In the genomic region with DNA sequence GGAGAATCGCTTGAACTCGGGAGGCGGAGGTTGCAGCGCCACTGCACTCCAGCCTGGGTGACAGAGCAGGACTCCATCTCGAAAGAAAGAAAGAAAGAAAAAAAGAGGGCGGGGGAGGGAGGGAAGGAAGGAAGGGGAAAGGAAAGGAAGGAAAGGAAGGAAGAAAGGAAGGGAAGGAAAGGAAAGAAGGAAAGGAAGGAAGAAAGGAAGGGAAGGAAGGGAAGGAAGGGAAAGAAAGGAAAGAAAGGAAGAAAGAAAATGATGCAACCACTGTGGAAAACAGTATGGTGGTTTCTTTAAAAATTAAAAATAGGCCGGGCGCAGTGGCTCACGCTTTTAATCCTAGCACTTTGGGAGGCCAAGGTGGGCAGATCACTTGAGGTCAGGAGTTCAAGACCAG, we compare ENCODE assay signal across 19 cellular contexts. TPM values are rescaled to one million over a fixed set of nuclear protein-coding genes. Genes with fewer than 3 reads are reported as not detected.
A peak's percentile ranks its signal among the peaks of the same experiment; 100 is the strongest.
DNase-seq lines count a peak whose midpoint lies in the region; ATAC-seq and TF ChIP-seq lines count a peak whose summit lies in the region.
"Had no signal": no experiment of that assay in that cellular context is flagged by ENCODE, and none has a peak within 500 bp of the region (broad histone marks: within the 10 kb centered on the region; RNA-seq: fewer than 3 reads in every experiment).

No MANE protein-coding gene starts in this region.

- DNase-seq in activated CD4-positive, alpha-beta T cell treated with anti-CD3 and anti-CD28 coated beads, Interleukin-2, amount 10 ng/mL, durations not matched to agents 24 days and 14 days = no peak
- no peak for DNase-seq in activated CD4-positive, alpha-beta T cell treated with anti-CD3 and anti-CD28 coated beads for 48 hours
- no peak for DNase-seq in T-helper 17 cell
- no peak for DNase-seq in activated naive CD8-positive, alpha-beta T cell treated with anti-CD3 and anti-CD28 coated beads, Interleukin-2, amount 50 U/mL, for 24 hours
- DNase-seq: foreskin melanocyte, heart right ventricle, midbrain, NCI-H1092 treated with DMSO at 0.1 percent for 48 hours, NCI-H1930, NCI-H526 treated with DMSO at 0.1 percent for 48 hours, stomach had no signal

- no peaks in the 10 kb centered on the region for H3K27me3 Mint-ChIP-seq in activated CD4-positive, alpha-beta T cell treated with anti-CD3 and anti-CD28 coated beads, Interleukin-2, amount 10 ng/mL, durations not matched to agents 24 days and 14 days
- no peaks in the 10 kb centered on the region for H3K27me3 Mint-ChIP-seq in T-helper 17 cell
- H3K27me3 Mint-ChIP-seq in activated naive CD8-positive, alpha-beta T cell treated with anti-CD3 and anti-CD28 coated beads, Interleukin-2, amount 50 U/mL, for 24 hours = no peaks in the 10 kb centered on the region

- peaks cover 8 to 34% (median 26%) of the 10 kb centered on the region in 10 experiments for H3K4me1 ChIP-seq in BLaER1 treated with 17β-estradiol and CSF1 and Interleukin-3, amounts not matched to agents 10 nM and 100 nM
- H3K4me1 ChIP-seq: esophagus muscularis mucosa, stomach, tibial nerve had no signal

- peaks cover 14 to 28% (median 20%) of the 10 kb centered on the region in 11 experiments for H3K9me3 ChIP-seq in BLaER1 treated with 17β-estradiol and CSF1 and Interleukin-3, amounts not matched to agents 10 nM and 100 nM (replicated peaks in 1 of 11)
- H3K9me3 ChIP-seq in T-helper 17 cell (ENCODE audit: control insufficient read depth, low read length, poor library complexity, severe bottlenecking) = no peaks in the 10 kb centered on the region
- H3K9me3 ChIP-seq: esophagus muscularis mucosa had no signal

- no peak overlapping the region for H3K9ac ChIP-seq in BLaER1 treated with 17β-estradiol and CSF1 and Interleukin-3, amounts not matched to agents 10 nM and 100 nM

- H4K20me1 ChIP-seq in BLaER1 treated with 17β-estradiol and CSF1 and Interleukin-3, amounts not matched to agents 10 nM and 100 nM = no peaks in the 10 kb centered on the region

- no peak for ATAC-seq in T-helper 17 cell
- no peak for ATAC-seq in activated naive CD8-positive, alpha-beta T cell treated with anti-CD3 and anti-CD28 coated beads, Interleukin-2, amount 50 U/mL, for 24 hours
- no peak for ATAC-seq in HG03045 (IDR thresholded peaks at IDR 0.05; ENCODE audit: unreplicated experiment)
- ATAC-seq in SK-N-SH treated with all-trans-retinoic acid at 6 μM for 48 hours = no peak
- ATAC-seq in HG03442 (IDR thresholded peaks at IDR 0.05; ENCODE audit: unreplicated experiment) = no peak
- ATAC-seq: heart right ventricle; natural killer cell treated with Interleukin-12 subunit alpha and Interleukin-12 subunit beta and Interleukin-15 and Interleukin-18, amount 100 ng/mL, for 72 hours had no signal

- no peaks in the 10 kb centered on the region for H3K27me3 ChIP-seq in BLaER1 treated with 17β-estradiol and CSF1 and Interleukin-3, amounts not matched to agents 10 nM and 100 nM
- H3K27me3 ChIP-seq: tibial nerve had no signal

- H3K4me3 Mint-ChIP-seq in activated CD4-positive, alpha-beta T cell treated with anti-CD3 and anti-CD28 coated beads, Interleukin-2, amount 10 ng/mL, durations not matched to agents 24 days and 14 days = peak overlapping the region; percentile 63
- no peak overlapping the region for H3K4me3 Mint-ChIP-seq in T-helper 17 cell
- peak overlapping the region; percentile 72 for H3K4me3 Mint-ChIP-seq in activated naive CD8-positive, alpha-beta T cell treated with anti-CD3 and anti-CD28 coated beads, Interleukin-2, amount 50 U/mL, for 24 hours
- H3K4me3 Mint-ChIP-seq: IgD-negative memory B cell; natural killer cell treated with Interleukin-12 subunit alpha and Interleukin-12 subunit beta and Interleukin-15 and Interleukin-18, amount 100 ng/mL, for 72 hours had no signal

- peaks cover 51% of the 10 kb centered on the region for H3K4me1 Mint-ChIP-seq in activated CD4-positive, alpha-beta T cell treated with anti-CD3 and anti-CD28 coated beads, Interleukin-2, amount 10 ng/mL, durations not matched to agents 24 days and 14 days
- peaks cover 42% of the 10 kb centered on the region for H3K4me1 Mint-ChIP-seq in T-helper 17 cell
- H3K4me1 Mint-ChIP-seq in activated naive CD8-positive, alpha-beta T cell treated with anti-CD3 and anti-CD28 coated beads, Interleukin-2, amount 50 U/mL, for 24 hours = peaks cover 72% of the 10 kb centered on the region

- H3K36me3 Mint-ChIP-seq in activated CD4-positive, alpha-beta T cell treated with anti-CD3 and anti-CD28 coated beads, Interleukin-2, amount 10 ng/mL, durations not matched to agents 24 days and 14 days (ENCODE audit: low read depth) = peaks cover 12% of the 10 kb centered on the region
- peaks cover 3% of the 10 kb centered on the region for H3K36me3 Mint-ChIP-seq in T-helper 17 cell (ENCODE audit: low read depth)
- peaks cover 4% of the 10 kb centered on the region for H3K36me3 Mint-ChIP-seq in activated naive CD8-positive, alpha-beta T cell treated with anti-CD3 and anti-CD28 coated beads, Interleukin-2, amount 50 U/mL, for 24 hours (ENCODE audit: low read depth)

- H3K4me2 ChIP-seq in BLaER1 treated with 17β-estradiol and CSF1 and Interleukin-3, amounts not matched to agents 10 nM and 100 nM = peak overlapping the region in 8 of 11 experiments; percentile 29 to 74 (median 52); a peak in 8 of 22 replicates

- peaks cover 13% of the 10 kb centered on the region for H3K9me3 Mint-ChIP-seq in activated CD4-positive, alpha-beta T cell treated with anti-CD3 and anti-CD28 coated beads, Interleukin-2, amount 10 ng/mL, durations not matched to agents 24 days and 14 days
- H3K9me3 Mint-ChIP-seq in activated naive CD8-positive, alpha-beta T cell treated with anti-CD3 and anti-CD28 coated beads, Interleukin-2, amount 50 U/mL, for 24 hours = peaks cover 4% of the 10 kb centered on the region
- H3K9me3 Mint-ChIP-seq: natural killer cell treated with Interleukin-12 subunit alpha and Interleukin-12 subunit beta and Interleukin-15 and Interleukin-18, amount 100 ng/mL, for 72 hours had no signal

- intact Hi-C loops in activated CD4-positive, alpha-beta T cell treated with anti-CD3 and anti-CD28 coated beads, Interleukin-2, amount 10 ng/mL, durations not matched to agents 24 days and 14 days (cut with micrococcal nuclease) = loop anchor here (10.0 kb wide), 1 partner anchor 533 kb away; a partner anchor contains a TSS

- H3K4me3 ChIP-seq in BLaER1 treated with 17β-estradiol and CSF1 and Interleukin-3, amounts not matched to agents 10 nM and 100 nM = no peak overlapping the region
- H3K4me3 ChIP-seq: esophagus muscularis mucosa, heart right ventricle, stomach, tibial nerve had no signal

- peak overlapping the region; percentile 92 for H3K27ac Mint-ChIP-seq in activated CD4-positive, alpha-beta T cell treated with anti-CD3 and anti-CD28 coated beads, Interleukin-2, amount 10 ng/mL, durations not matched to agents 24 days and 14 days
- peak overlapping the region; percentile 96 for H3K27ac Mint-ChIP-seq in T-helper 17 cell
- H3K27ac Mint-ChIP-seq in activated naive CD8-positive, alpha-beta T cell treated with anti-CD3 and anti-CD28 coated beads, Interleukin-2, amount 50 U/mL, for 24 hours = peak overlapping the region; percentile 86

- no peaks in the 10 kb centered on the region for H3K36me3 ChIP-seq in BLaER1 treated with 17β-estradiol and CSF1 and Interleukin-3, amounts not matched to agents 10 nM and 100 nM
- H3K36me3 ChIP-seq: esophagus muscularis mucosa, heart right ventricle, stomach, tibial nerve had no signal

- no peak overlapping the region for H3K27ac ChIP-seq in BLaER1 treated with 17β-estradiol and CSF1 and Interleukin-3, amounts not matched to agents 10 nM and 100 nM
- H3K27ac ChIP-seq: esophagus muscularis mucosa, stomach, tibial nerve had no signal

TF ChIP-seq in SK-N-SH treated with all-trans-retinoic acid at 6 μM for 48 hours, 23 proteins besides CTCF, POLR2A, EP300 and RAD21 (continues in another document):
- TF ChIP-seq, protein P1, sequence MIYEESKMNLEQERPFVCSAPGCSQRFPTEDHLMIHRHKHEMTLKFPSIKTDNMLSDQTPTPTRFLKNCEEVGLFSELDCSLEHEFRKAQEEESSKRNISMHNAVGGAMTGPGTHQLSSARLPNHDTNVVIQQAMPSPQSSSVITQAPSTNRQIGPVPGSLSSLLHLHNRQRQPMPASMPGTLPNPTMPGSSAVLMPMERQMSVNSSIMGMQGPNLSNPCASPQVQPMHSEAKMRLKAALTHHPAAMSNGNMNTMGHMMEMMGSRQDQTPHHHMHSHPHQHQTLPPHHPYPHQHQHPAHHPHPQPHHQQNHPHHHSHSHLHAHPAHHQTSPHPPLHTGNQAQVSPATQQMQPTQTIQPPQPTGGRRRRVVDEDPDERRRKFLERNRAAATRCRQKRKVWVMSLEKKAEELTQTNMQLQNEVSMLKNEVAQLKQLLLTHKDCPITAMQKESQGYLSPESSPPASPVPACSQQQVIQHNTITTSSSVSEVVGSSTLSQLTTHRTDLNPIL (CRISPR knock-in tag; IDR thresholded peaks at IDR 0.05; ENCODE audit: low read depth) = no peak
- TF ChIP-seq ARNTL (CRISPR knock-in tag; IDR thresholded peaks at IDR 0.05; ENCODE audit: borderline replicate concordance, low read depth) = no peak
- no peak for TF ChIP-seq RARB (CRISPR knock-in tag; IDR thresholded peaks at IDR 0.05)
- TF ChIP-seq, protein P2, sequence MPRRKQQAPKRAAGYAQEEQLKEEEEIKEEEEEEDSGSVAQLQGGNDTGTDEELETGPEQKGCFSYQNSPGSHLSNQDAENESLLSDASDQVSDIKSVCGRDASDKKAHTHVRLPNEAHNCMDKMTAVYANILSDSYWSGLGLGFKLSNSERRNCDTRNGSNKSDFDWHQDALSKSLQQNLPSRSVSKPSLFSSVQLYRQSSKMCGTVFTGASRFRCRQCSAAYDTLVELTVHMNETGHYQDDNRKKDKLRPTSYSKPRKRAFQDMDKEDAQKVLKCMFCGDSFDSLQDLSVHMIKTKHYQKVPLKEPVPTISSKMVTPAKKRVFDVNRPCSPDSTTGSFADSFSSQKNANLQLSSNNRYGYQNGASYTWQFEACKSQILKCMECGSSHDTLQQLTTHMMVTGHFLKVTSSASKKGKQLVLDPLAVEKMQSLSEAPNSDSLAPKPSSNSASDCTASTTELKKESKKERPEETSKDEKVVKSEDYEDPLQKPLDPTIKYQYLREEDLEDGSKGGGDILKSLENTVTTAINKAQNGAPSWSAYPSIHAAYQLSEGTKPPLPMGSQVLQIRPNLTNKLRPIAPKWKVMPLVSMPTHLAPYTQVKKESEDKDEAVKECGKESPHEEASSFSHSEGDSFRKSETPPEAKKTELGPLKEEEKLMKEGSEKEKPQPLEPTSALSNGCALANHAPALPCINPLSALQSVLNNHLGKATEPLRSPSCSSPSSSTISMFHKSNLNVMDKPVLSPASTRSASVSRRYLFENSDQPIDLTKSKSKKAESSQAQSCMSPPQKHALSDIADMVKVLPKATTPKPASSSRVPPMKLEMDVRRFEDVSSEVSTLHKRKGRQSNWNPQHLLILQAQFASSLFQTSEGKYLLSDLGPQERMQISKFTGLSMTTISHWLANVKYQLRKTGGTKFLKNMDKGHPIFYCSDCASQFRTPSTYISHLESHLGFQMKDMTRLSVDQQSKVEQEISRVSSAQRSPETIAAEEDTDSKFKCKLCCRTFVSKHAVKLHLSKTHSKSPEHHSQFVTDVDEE (CRISPR knock-in tag; IDR thresholded peaks at IDR 0.05) = no peak
- TF ChIP-seq OSR1 (CRISPR knock-in tag; IDR thresholded peaks at IDR 0.05) = no peak
- TF ChIP-seq ZNF565 (CRISPR knock-in tag; conservative IDR thresholded peaks at IDR 0.05; ENCODE audit: low read depth) = no peak

RNA-seq across cellular contexts. Expression of a gene that starts 15.2 kb away (rescaled TPM):
- 31.2 and 31.6 TPM in 2 replicates for total RNA-seq in activated CD4-positive, alpha-beta T cell treated with anti-CD3 and anti-CD28 coated beads, Interleukin-2, amount 10 ng/mL, durations not matched to agents 24 days and 14 days
- 100 to 1,000 TPM; 152 to 160 TPM for total RNA-seq in T-helper 17 cell
